In the genomic region with DNA sequence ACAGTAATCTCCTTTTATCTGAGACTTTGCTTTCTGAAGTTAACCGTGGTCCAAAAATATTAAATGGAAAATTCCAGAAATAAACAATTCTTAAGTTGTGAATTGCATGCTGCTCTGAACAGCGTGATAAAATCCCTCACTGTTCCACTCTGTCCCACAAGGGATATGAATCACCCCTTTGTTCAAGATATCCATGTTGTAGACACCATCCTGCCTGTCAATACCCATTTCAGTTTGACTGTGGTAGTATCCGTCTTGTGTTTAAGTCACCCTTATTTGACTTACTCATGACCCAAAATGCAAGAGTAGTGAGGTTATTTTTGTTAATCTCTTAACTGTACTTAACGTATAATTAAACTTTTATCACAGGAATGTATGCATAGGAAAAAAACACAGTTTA, we compare ENCODE assay signal across 1 cellular context.
TF ChIP-seq lines count a peak whose summit lies in the region.

No MANE protein-coding gene starts in this region.

TF ChIP-seq in SK-N-SH, 30 proteins besides CTCF, POLR2A, EP300 and RAD21 (continued from another document):
- TF ChIP-seq, protein P1, sequence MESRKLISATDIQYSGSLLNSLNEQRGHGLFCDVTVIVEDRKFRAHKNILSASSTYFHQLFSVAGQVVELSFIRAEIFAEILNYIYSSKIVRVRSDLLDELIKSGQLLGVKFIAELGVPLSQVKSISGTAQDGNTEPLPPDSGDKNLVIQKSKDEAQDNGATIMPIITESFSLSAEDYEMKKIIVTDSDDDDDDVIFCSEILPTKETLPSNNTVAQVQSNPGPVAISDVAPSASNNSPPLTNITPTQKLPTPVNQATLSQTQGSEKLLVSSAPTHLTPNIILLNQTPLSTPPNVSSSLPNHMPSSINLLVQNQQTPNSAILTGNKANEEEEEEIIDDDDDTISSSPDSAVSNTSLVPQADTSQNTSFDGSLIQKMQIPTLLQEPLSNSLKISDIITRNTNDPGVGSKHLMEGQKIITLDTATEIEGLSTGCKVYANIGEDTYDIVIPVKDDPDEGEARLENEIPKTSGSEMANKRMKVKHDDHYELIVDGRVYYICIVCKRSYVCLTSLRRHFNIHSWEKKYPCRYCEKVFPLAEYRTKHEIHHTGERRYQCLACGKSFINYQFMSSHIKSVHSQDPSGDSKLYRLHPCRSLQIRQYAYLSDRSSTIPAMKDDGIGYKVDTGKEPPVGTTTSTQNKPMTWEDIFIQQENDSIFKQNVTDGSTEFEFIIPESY (IDR thresholded peaks at IDR 0.05; ENCODE audit: borderline replicate concordance, low read depth) = no peak
- TF ChIP-seq YY1 (IDR thresholded peaks at IDR 0.05; ENCODE audit: low read depth) (no peak), TCF12 (IDR thresholded peaks at IDR 0.05) (no peak), JUND (IDR thresholded peaks at IDR 0.05) (no peak)
TF ChIP-seq in SK-N-SH: peak in this region for 0.
